In the genomic region with DNA sequence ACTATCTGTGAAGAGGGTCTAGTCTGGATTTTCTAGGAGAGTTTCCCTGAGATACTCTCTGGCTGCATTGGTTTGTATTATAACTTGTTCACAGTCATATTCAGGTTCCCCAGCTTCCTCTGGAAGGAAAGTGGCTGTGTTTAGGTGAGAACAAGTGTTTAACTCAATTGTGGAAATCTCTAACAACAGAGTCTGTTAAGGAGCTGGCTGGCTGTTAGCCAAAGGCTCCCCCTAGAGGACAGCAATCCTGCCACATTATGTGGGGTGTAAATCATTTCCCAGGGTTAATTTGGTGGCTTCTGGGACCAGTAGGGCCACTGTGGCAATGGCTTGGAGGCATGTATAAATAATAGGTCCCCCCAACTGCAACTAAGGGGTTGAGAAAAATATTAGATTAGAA, we compare ENCODE assay signal across 8 cellular contexts. TPM values are rescaled to one million over a fixed set of nuclear protein-coding genes. Genes with fewer than 3 reads are reported as not detected.
DNase-seq lines count a peak whose midpoint lies in the region; ATAC-seq and TF ChIP-seq lines count a peak whose summit lies in the region.

No MANE protein-coding gene starts in this region.

- H3K9me3 Mint-ChIP-seq in endothelial cell (ENCODE audit: unreplicated experiment): no peaks in the 10 kb centered on the region

- no peak overlapping the region for H3K4me3 Mint-ChIP-seq in endothelial cell (ENCODE audit: unreplicated experiment)

- no peak overlapping the region for H3K27ac Mint-ChIP-seq in endothelial cell (ENCODE audit: unreplicated experiment)

- DNase-seq in activated CD8-positive, alpha-beta memory T cell treated with anti-CD3 and anti-CD28 coated beads, Interleukin-2, amount 50 U/mL, for 48 hours: peak; percentile 54
- no peak for DNase-seq in activated CD8-positive, alpha-beta memory T cell treated with anti-CD3 and anti-CD28 coated beads, Interleukin-2, amount 50 U/mL, for 4 hours
- DNase-seq in NAMALWA (ENCODE audit: low spot score): peak; percentile 59
- peak; percentile 34 for DNase-seq in endothelial cell (ENCODE audit: low spot score)
- peak; percentile 10 for DNase-seq in stimulated activated CD4-positive, alpha-beta T cell treated with anti-CD3 and anti-CD28 coated beads, Interleukin-1b, Interleukin-23, amount 100 ng/mL, for 48 hours
- DNase-seq in SKM-1 (lab: John Stamatoyannopoulos, UW; ENCODE audit: unreplicated experiment): no peak

- TF ChIP-seq CTCF in endothelial cell (IDR thresholded peaks at IDR 0.05; ENCODE audit: unreplicated experiment): no peak

- no peaks in the 10 kb centered on the region for H3K27me3 Mint-ChIP-seq in endothelial cell (ENCODE audit: unreplicated experiment)

- H3K4me1 Mint-ChIP-seq in endothelial cell (ENCODE audit: unreplicated experiment): peaks cover 9% of the 10 kb centered on the region

- H3K36me3 Mint-ChIP-seq in endothelial cell (ENCODE audit: low read depth, unreplicated experiment): no peaks in the 10 kb centered on the region

- ATAC-seq in HG02852 (IDR thresholded peaks at IDR 0.05; ENCODE audit: unreplicated experiment): no peak
- ATAC-seq in esophagus mucosa: no peak

RNA-seq across cellular contexts. Expression of a gene that starts 18.4 kb away (rescaled TPM):
- total RNA-seq in endothelial cell (ENCODE audit: unreplicated experiment) (not detected), esophagus mucosa (not detected)

RNA-seq across cellular contexts. Expression of a gene that starts 32.8 kb away (rescaled TPM):
- total RNA-seq in endothelial cell (ENCODE audit: unreplicated experiment) (not detected), esophagus mucosa (1.4 TPM)

RNA-seq across cellular contexts. Expression of a gene that starts 50.8 kb away (rescaled TPM):
- not detected for total RNA-seq in endothelial cell (ENCODE audit: unreplicated experiment)
- 0.08 TPM for total RNA-seq in esophagus mucosa

Comparison
In these comparisons a context has a peak if more than half of its experiments do, and no peak if none do; other contexts are left out.
1. DNase-seq: peak in activated CD8-positive, alpha-beta memory T cell treated with anti-CD3 and anti-CD28 coated beads, Interleukin-2, amount 50 U/mL, for 48 hours (single experiment), NAMALWA (single experiment), endothelial cell (single experiment) and stimulated activated CD4-positive, alpha-beta T cell treated with anti-CD3 and anti-CD28 coated beads, Interleukin-1b, Interleukin-23, amount 100 ng/mL, for 48 hours (single experiment); none in activated CD8-positive, alpha-beta memory T cell treated with anti-CD3 and anti-CD28 coated beads, Interleukin-2, amount 50 U/mL, for 4 hours (single experiment) and SKM-1 (single experiment).